ENCODE assay signal across 8 cellular contexts in the genomic region with DNA sequence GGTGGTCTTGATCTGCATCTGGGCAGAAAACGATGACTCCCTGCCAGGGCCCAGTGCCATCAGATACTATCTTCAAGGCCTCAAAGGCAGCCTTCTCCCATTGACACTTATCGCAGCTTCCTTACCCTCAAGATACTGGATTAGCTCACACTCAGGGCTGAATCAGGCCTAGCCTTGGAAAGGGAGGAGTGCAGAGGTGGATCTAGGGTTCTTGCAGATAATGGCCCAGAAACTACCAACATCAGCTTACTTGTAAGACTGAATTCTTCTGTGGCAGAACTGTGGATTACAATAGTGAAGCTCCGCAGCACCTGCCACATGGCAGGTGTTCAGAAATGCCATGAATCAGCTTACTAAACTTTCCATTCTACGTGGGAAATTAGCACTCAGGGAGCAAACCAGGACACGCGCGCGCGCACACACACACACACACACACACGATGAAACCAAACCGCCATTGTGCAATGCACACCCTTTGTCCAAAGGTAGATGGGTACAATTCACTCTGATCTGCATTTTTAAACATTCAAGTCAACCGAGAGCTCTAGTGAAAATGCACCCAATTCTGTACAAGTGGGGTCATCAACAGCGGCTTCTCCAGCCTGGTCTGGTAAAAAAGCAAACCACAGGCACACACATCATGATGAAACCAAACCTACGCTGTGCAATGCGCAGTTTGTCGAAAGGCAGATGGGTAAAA. TPM values are rescaled to one million over a fixed set of nuclear protein-coding genes. Genes with fewer than 3 reads are reported as not detected.
A peak's percentile ranks its signal among the peaks of the same experiment; 100 is the strongest.
DNase-seq lines count a peak whose midpoint lies in the region; ATAC-seq, FAIRE-seq and TF ChIP-seq lines count a peak whose summit lies in the region.

No MANE protein-coding gene starts in this region.

- H3K4me1 ChIP-seq in GM12878 (ENCODE audit: control insufficient read depth, insufficient read depth, low read length) (peaks cover 14% of the 10 kb centered on the region), thoracic aorta (ENCODE audit: control insufficient read depth in 1 of 2, low read depth in 2 of 2) (peaks cover 10 to 24% of the 10 kb centered on the region in 2 donors)

- 66% methylated on average over 16 of the region's 16 CpGs for WGBS in GM12878 (ENCODE audit: insufficient coverage, insufficient replicate concordance, low lambda C conversion rate, missing lambda C conversion rate)

- H2AFZ ChIP-seq in GM12878 (ENCODE audit: control insufficient read depth, low read depth, low read length), result no peak overlapping the region

- H3K4me2 ChIP-seq in GM12878 (ENCODE audit: control insufficient read depth, insufficient read depth), result peak overlapping the region; percentile 99

- H3K79me2 ChIP-seq in GM12878 (ENCODE audit: control insufficient read depth, insufficient read depth, low read length), result peaks cover 10% of the 10 kb centered on the region

- H3K27ac ChIP-seq in GM12878 (ENCODE audit: control insufficient read depth, insufficient read depth) (no peak overlapping the region), thoracic aorta (no peak overlapping the region)

- H3K27me3 ChIP-seq in GM12878 (replicated peaks in 1 of 2; ENCODE audit: control insufficient read depth in 2 of 2, insufficient read depth in 2 of 2, low read length in 1 of 2) (no peaks in the 10 kb centered on the region), thoracic aorta (replicated peaks; ENCODE audit: insufficient read depth) (no peaks in the 10 kb centered on the region)

- no peak for TF ChIP-seq RAD21 in GM12878 (IDR thresholded peaks at IDR 0.05; ENCODE audit: insufficient read depth, low read depth, low read length)

- BruUV-seq in GM12878 (replicated peaks; lab: Mats Ljungman, UMichigan), result no TSS peak

- POLR2A ChIA-PET in GM12878 (lab: Charles Lee), result interaction anchor here (0.6 to 1.5 kb wide), 2 partner anchors 26 to 102 kb away, joined by 3 to 4 read pairs; partner anchors contain the start of gene TMEM182

- H3K4me3 ChIP-seq in GM12878 (peak overlapping the region; percentile 97), thoracic aorta (peak overlapping the region; percentile 91)

- in situ Hi-C loops in GM12878 (cut with MboI), result no loop called here

- SMC1A ChIA-PET in GM12878 (lab: Charles Lee; ENCODE audit: uncharacterized antibody, unreplicated experiment), result interaction anchor here (1.5 to 4.3 kb wide), 5 partner anchors 10 to 28 kb away, joined by 3 to 14 read pairs (median 4); no protein-coding TSS in a partner anchor

- ATAC-seq in GM12878 (no peak), thoracic aorta (ENCODE audit: insufficient number of reproducible peaks, low FRiP score, low read depth) (no peak), HG03139 (IDR thresholded peaks at IDR 0.05; ENCODE audit: unreplicated experiment) (no peak)

- CTCF ChIA-PET in GM12878 (lab: Yijun Ruan, JAX), result interaction anchor here (0.8 to 8.8 kb wide), 6 partner anchors 8 to 263 kb away, joined by 3 to 130 read pairs (median 4); partner anchors contain the start of gene SLC9A4

- TF ChIP-seq CTCF in GM12878 (IDR thresholded peaks at IDR 0.05 in 2 of 3, conservative IDR thresholded peaks at IDR 0.05 in 1 of 3; ENCODE audit: control insufficient read depth in 2 of 3, extremely low read depth in 1 of 3, insufficient read depth in 1 of 3, low read depth in 3 of 3, low read length in 3 of 3) (no peak), thoracic aorta (IDR thresholded peaks at IDR 0.05) (no peak)

- DNase-seq in GF-D8 (lab: John Stamatoyannopoulos, UW), result peak; percentile 4
- DNase-seq in NCI-H2107 (lab: John Stamatoyannopoulos, UW), result peak; percentile 21
- DNase-seq in GM12878 (ENCODE audit: low read depth, low spot score), result no peak
- DNase-seq in kidney tubule cell (ENCODE audit: low spot score), result peak; percentile 53
- no peak for DNase-seq in thoracic aorta (ENCODE audit: low spot score)
- no peak for DNase-seq in NCI-H1092 (lab: John Stamatoyannopoulos, UW)
- no peak for DNase-seq in DMS153 (lab: John Stamatoyannopoulos, UW)

- peak overlapping the region; percentile 77; the same call in 1 of the 2 replicates for H3K9ac ChIP-seq in GM12878 (ENCODE audit: control insufficient read depth, insufficient read depth, low read length)

- no peak for FAIRE-seq in GM12878 (lab: Jason Lieb, UNC)

- RAD21 ChIA-PET in GM12878 (lab: Charles Lee; ENCODE audit: unreplicated experiment), result interaction anchor here (0.6 kb wide), 1 partner anchor 264 kb away, joined by 3 read pairs; no protein-coding TSS in a partner anchor

- H3K36me3 ChIP-seq in GM12878 (ENCODE audit: control insufficient read depth in 2 of 2, insufficient read depth in 2 of 2, low read length in 1 of 2) (peaks cover 0 to 2% of the 10 kb centered on the region in 2 experiments; a peak in 1 of 4 replicates), thoracic aorta (peaks cover 4% of the 10 kb centered on the region)

- no peak for TF ChIP-seq POLR2A in GM12878 (IDR thresholded peaks at IDR 0.05; ENCODE audit: low read depth, low read length)

- H3K9me3 ChIP-seq in GM12878 (replicated peaks; ENCODE audit: control insufficient read depth, insufficient read depth, low read length), result no peaks in the 10 kb centered on the region
- H3K9me3 ChIP-seq in thoracic aorta, result no peaks in the 10 kb centered on the region

- TF ChIP-seq EP300 in GM12878 (IDR thresholded peaks at IDR 0.05; ENCODE audit: borderline replicate concordance in 1 of 2, control insufficient read depth in 1 of 2, low read depth in 2 of 2, low read length in 2 of 2), result no peak

- H4K20me1 ChIP-seq in GM12878 (ENCODE audit: control insufficient read depth, insufficient read depth), result no peaks in the 10 kb centered on the region

- intact Hi-C loops in GM12878 (cut with micrococcal nuclease; ENCODE audit: unreplicated experiment), result no loop called here

TF ChIP-seq in GM12878, 131 proteins besides CTCF, POLR2A, EP300 and RAD21:
- no peak for TF ChIP-seq ZNF24 (IDR thresholded peaks at IDR 0.05)
- peak; percentile 65; the same call in 1 of the 2 replicates for TF ChIP-seq MLLT1 (IDR thresholded peaks at IDR 0.05)
- TF ChIP-seq CBX5 (IDR thresholded peaks at IDR 0.05; ENCODE audit: low read depth), result no peak
- no peak for TF ChIP-seq CBFB (IDR thresholded peaks at IDR 0.05; ENCODE audit: low read depth)

RNA-seq across cellular contexts. Expression of gene TMEM182, which starts 26.2 kb away (rescaled TPM):
- 23.3 and 28.2 TPM in 2 replicates for total RNA-seq in GM12878 (2013; cell fraction: nucleolus; rRNA removed)
- total RNA-seq in GM12878 (2014; rRNA removed) (1.9 and 4.3 TPM in 2 replicates), GM12878 (2014; rRNA removed; fragmentation: Illumina TruSeq; extraction: Trizol) (2.9 and 3.0 TPM in 2 replicates), GM12878 (2021) (3.3 and 3.7 TPM in 2 replicates), thoracic aorta (1 to 10 TPM; 2.5 to 3.1 TPM)
- polyA plus RNA-seq in GM12878 (2011; ENCODE audit: low read depth), result 4.7 TPM
- polyA plus RNA-seq in GM12878 (2011; rRNA removed) (5.2 and 5.4 TPM in 2 replicates), GM12878 (2014; fragmentation: Illumina TruSeq; extraction: Trizol) (4.2 and 6.7 TPM in 2 replicates), GM12878 (2014; fragmentation: Nextera tagmentation; extraction: Ambion mirVana) (1 to 10 TPM; 2.3 to 3.0 TPM), GM12878 (2014; rRNA removed) (1.8 and 2.7 TPM in 2 replicates), GM12878 (2016; fragmentation: Nextera tagmentation; extraction: Ambion mirVana) (1 to 10 TPM; 4.7 to 5.0 TPM)
- polyA plus RNA-seq in GM12878 (2011; cell fraction: cytosol; rRNA removed), result 2.1 and 3.1 TPM in 2 replicates
- 2.1 and 2.4 TPM in 2 replicates for polyA plus RNA-seq in GM12878 (2011; cell fraction: nucleus; rRNA removed)
- polyA plus RNA-seq in GM12878 (2012), result 4.1 and 10.0 TPM in 2 replicates
- polyA minus RNA-seq in GM12878 (2011; rRNA and poly(A)+ RNA removed), result 4.2 and 5.2 TPM in 2 replicates
- 0.53 and 3.0 TPM in 2 replicates for polyA minus RNA-seq in GM12878 (2011; cell fraction: cytosol; rRNA and poly(A)+ RNA removed)
- polyA minus RNA-seq in GM12878 (2011; cell fraction: nucleus; rRNA and poly(A)+ RNA removed), result 6.2 and 7.9 TPM in 2 replicates

Comparison
In these comparisons a context has a peak if more than half of its experiments do, and no peak if none do; other contexts are left out.
1. DNase-seq: peak in GF-D8 (single experiment), NCI-H2107 (single experiment) and kidney tubule cell (single experiment); none in GM12878 (single experiment), thoracic aorta (single experiment), NCI-H1092 (single experiment) and DMS153 (single experiment).